ENCODE assay signal across 19 cellular contexts in genomic region chr3:17466028-17466427, GRCh38.
DNase-seq lines count a peak whose midpoint lies in the region; ATAC-seq and TF ChIP-seq lines count a peak whose summit lies in the region.
"Had no signal": no experiment of that assay in that cellular context is flagged by ENCODE, and none has a peak within 500 bp of the region (broad histone marks: within the 10 kb centered on the region; RNA-seq: fewer than 3 reads in every experiment).

No MANE protein-coding gene starts in this region.

- H3K4me1 ChIP-seq in trophoblast cell (ENCODE audit: control insufficient read depth in 1 of 2, insufficient read depth in 2 of 2, low read length in 2 of 2) = peaks cover 0 to 3% of the 10 kb centered on the region in 2 experiments
- H3K4me1 ChIP-seq: A549 had no signal

- H3K23ac ChIP-seq in trophoblast cell (ENCODE audit: low read length) = no peak overlapping the region

- no peak overlapping the region for H3K9ac ChIP-seq in trophoblast cell (ENCODE audit: low read length)

- H4K12ac ChIP-seq in trophoblast cell (ENCODE audit: low read depth, low read length) = no peak overlapping the region

- H3K4me2 ChIP-seq in trophoblast cell (ENCODE audit: low read length) = no peak overlapping the region
- H3K4me2 ChIP-seq: A549, PC-9 had no signal

- no peak for TF ChIP-seq CTCF in epithelial cell of esophagus (IDR thresholded peaks at IDR 0.05; ENCODE audit: insufficient read depth, low read depth, low read length, missing control alignments)

- H3K4me3 ChIP-seq in epithelial cell of esophagus (ENCODE audit: low read length) = no peak overlapping the region
- no peak overlapping the region for H3K4me3 ChIP-seq in trophoblast cell (ENCODE audit: low read depth, low read length)
- H3K4me3 ChIP-seq: A549, HAP-1, PC-9, SK-N-MC had no signal

- no CpG with 5 or more reads among the region's 4 CpGs for WGBS in trophoblast cell (ENCODE audit: extremely low coverage, insufficient coverage, insufficient read length)

- H4K8ac ChIP-seq in trophoblast cell (ENCODE audit: low read depth, low read length) = no peak overlapping the region

- ATAC-seq in GM21619 (IDR thresholded peaks at IDR 0.05; ENCODE audit: unreplicated experiment) (no peak), HG03175 (IDR thresholded peaks at IDR 0.05; ENCODE audit: unreplicated experiment) (no peak)
- ATAC-seq: A549 had no signal

- H2BK120ac ChIP-seq in trophoblast cell (ENCODE audit: insufficient read depth, low read length, poor library complexity) = no peak overlapping the region

- H3K27me3 ChIP-seq in trophoblast cell (ENCODE audit: insufficient read depth, low read length) = no peaks in the 10 kb centered on the region

- DNase-seq in ELR (ENCODE audit: low read depth) (peak; percentile 75), NCI-H226 (peak; percentile 39), epithelial cell of esophagus (ENCODE audit: low read depth) (peak; percentile 46), trophoblast cell (peak; percentile 36 to 91)
- DNase-seq in stimulated activated naive CD4-positive, alpha-beta T cell (lab: John Stamatoyannopoulos, UW) = no peak
- DNase-seq: DND-41, NCI-H1417 treated with DMSO at 0.1 percent for 48 hours, NCI-H2029 treated with DMSO at 0.1 percent for 48 hours, NCI-H2171 treated with DMSO at 0.1 percent for 48 hours, NCI-H510A treated with DMSO at 0.1 percent for 48 hours, NCI-H82, PC-9, Right ventricle myocardium superior had no signal

- H3K79me2 ChIP-seq in trophoblast cell (ENCODE audit: control insufficient read depth, insufficient read depth, low read length, poor library complexity) = no peaks in the 10 kb centered on the region

- H2AFZ ChIP-seq in trophoblast cell (ENCODE audit: insufficient read depth, low read length, poor library complexity) = no peak overlapping the region
- H2AFZ ChIP-seq: PC-9 had no signal

- H3K9me3 ChIP-seq in trophoblast cell (ENCODE audit: insufficient read depth, low read depth, low read length) = no peaks in the 10 kb centered on the region
- H3K9me3 ChIP-seq: A549, HAP-1 had no signal

- H3K14ac ChIP-seq in trophoblast cell (ENCODE audit: low read length) = no peak overlapping the region

- no peak overlapping the region for H3K18ac ChIP-seq in trophoblast cell (ENCODE audit: low read length)

- no peak overlapping the region for H2BK5ac ChIP-seq in trophoblast cell (ENCODE audit: low read depth, low read length, poor library complexity)

- H3K79me1 ChIP-seq in trophoblast cell (ENCODE audit: low read length) = no peaks in the 10 kb centered on the region

- H2BK12ac ChIP-seq in trophoblast cell (ENCODE audit: low read length) = no peak overlapping the region

- no peak overlapping the region for H3K27ac ChIP-seq in trophoblast cell (ENCODE audit: low read depth, low read length)
- H3K27ac ChIP-seq: A549, C4-2B, PC-9, SK-N-MC had no signal

- no peak overlapping the region for H3K4ac ChIP-seq in trophoblast cell (ENCODE audit: low read depth, low read length)

- H4K91ac ChIP-seq in trophoblast cell (ENCODE audit: low read depth, low read length) = no peak overlapping the region

- no peak overlapping the region for H2AK5ac ChIP-seq in trophoblast cell (ENCODE audit: low read length)

- H3K36me3 ChIP-seq in trophoblast cell (ENCODE audit: control insufficient read depth in 1 of 2, insufficient read depth in 2 of 2, low read length in 2 of 2) = no peaks in the 10 kb centered on the region
- H3K36me3 ChIP-seq: HAP-1 had no signal

Comparison
In these comparisons a context has a peak if more than half of its experiments do, and no peak if none do; other contexts are left out.
1. DNase-seq: peak in ELR (single experiment), NCI-H226 (single experiment), epithelial cell of esophagus (single experiment) and trophoblast cell (2 of 2); none in stimulated activated naive CD4-positive, alpha-beta T cell (0 of 6).